Comparison of ENCODE assay signal across 8 cellular contexts in the genomic region with DNA sequence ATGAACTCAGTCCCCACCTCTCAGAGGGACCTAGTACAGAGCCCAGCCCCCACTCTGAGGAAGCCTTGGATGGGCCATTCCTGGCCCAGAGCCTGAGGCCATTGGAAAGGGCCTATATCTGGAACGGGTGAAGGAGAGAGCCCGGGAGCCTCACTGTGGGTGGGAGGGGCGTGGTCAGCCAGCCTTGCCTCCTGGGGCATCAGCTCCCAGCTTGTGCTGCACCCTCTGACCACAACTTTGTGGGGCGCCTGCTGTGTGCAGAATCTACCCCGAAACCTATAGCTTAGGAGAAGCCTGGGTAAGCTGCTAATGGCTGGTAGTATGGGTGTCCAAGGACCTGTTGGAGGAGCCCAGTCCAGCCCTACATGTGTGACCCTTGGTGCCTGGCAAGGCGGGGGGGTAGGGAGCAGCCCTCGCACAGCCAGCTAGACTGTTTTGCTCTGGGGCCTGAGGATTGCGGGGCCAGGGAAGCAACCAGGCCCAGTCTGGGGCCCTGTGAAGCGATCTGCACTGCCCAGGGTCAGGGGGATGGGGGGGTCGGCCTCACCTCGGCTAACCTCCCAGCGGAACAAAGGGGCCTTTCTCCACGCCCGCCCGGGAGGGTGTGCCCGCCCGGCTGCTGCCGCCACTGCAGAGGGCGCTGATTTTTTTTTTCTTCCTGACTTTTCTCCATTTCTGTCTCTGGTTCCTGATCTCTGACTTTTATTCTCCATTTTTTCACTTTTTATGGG. TPM values are rescaled to one million over a fixed set of nuclear protein-coding genes. Genes with fewer than 3 reads are reported as not detected.
DNase-seq lines count a peak whose midpoint lies in the region; ATAC-seq and TF ChIP-seq lines count a peak whose summit lies in the region.

No MANE protein-coding gene starts in this region.

- no peaks in the 10 kb centered on the region for H3K9me3 ChIP-seq in A673 (ENCODE audit: low read depth, low read length, poor library complexity, severe bottlenecking)
- no peaks in the 10 kb centered on the region for H3K9me3 ChIP-seq in mucosa of stomach (ENCODE audit: control insufficient read depth, low read length)

- H3K36me3 ChIP-seq in A673 (ENCODE audit: insufficient read depth, low read length, poor library complexity, severe bottlenecking) (no peaks in the 10 kb centered on the region), mucosa of stomach (ENCODE audit: control insufficient read depth, insufficient read depth, low read length) (no peaks in the 10 kb centered on the region)

- peak overlapping the region; percentile 28 for H3K9ac ChIP-seq in mucosa of stomach (ENCODE audit: low read length)

- intact Hi-C loops in A673 (cut with micrococcal nuclease; ENCODE audit: unreplicated experiment), result no loop called here

- H3K27me3 ChIP-seq in A673 (replicated peaks; ENCODE audit: insufficient read depth, low read depth, low read length, poor library complexity) (no peaks in the 10 kb centered on the region), mucosa of stomach (ENCODE audit: control insufficient read depth, insufficient read depth, low read length) (no peaks in the 10 kb centered on the region)

- no TSS peak for BruUV-seq in A673 (replicated peaks; lab: Mats Ljungman, UMichigan)

- DNase-seq in A673 (ENCODE audit: low spot score) (no peak), HuH-7 (ENCODE audit: low spot score) (peak; percentile 83), D341Med (ENCODE audit: low spot score) (no peak), hippocampal formation (lab: John Stamatoyannopoulos, UW) (no peak), DMS153 (lab: John Stamatoyannopoulos, UW) (no peak)

- POLR2A ChIA-PET in A673 (lab: Charles Lee; ENCODE audit: low non-redundant PET), result interaction anchor here (0.5 kb wide), 1 partner anchor 14 kb away, joined by 6 read pairs; no protein-coding TSS in a partner anchor

- H3K27ac ChIP-seq in A673 (ENCODE audit: low read depth, low read length, poor library complexity, severe bottlenecking) (peak overlapping the region; percentile 33), cingulate gyrus (ENCODE audit: low read depth, low read length) (peak overlapping the region; percentile 95)

- CTCF ChIA-PET in A673 (lab: Charles Lee), result interaction anchor here (0.5 to 2.7 kb wide), 14 partner anchors 13 to 300 kb away, joined by 3 to 20 read pairs (median 4); no protein-coding TSS in a partner anchor

- H3K4me3 ChIP-seq in A673 (ENCODE audit: low read depth, low read length, poor library complexity, severe bottlenecking) (peak overlapping the region; percentile 43), mucosa of stomach (ENCODE audit: low read length) (no peak overlapping the region)

- TF ChIP-seq CTCF in A673 (conservative IDR thresholded peaks at IDR 0.05; ENCODE audit: low read depth, low read length), result no peak

- ATAC-seq in GM21526 (IDR thresholded peaks at IDR 0.05; ENCODE audit: low FRiP score, unreplicated experiment), result no peak

- H3K4me1 ChIP-seq in A673 (ENCODE audit: insufficient read depth, low read length, poor library complexity, severe bottlenecking) (peaks cover 53% of the 10 kb centered on the region), mucosa of stomach (ENCODE audit: control insufficient read depth, insufficient read depth, low read length) (peaks cover 70% of the 10 kb centered on the region)

RNA-seq across cellular contexts. Expression of gene LYL1, which starts 42.3 kb away (rescaled TPM):
- not detected in 2 replicates for total RNA-seq in A673 (2021)

RNA-seq across cellular contexts. Expression of gene TRMT1, which starts 56.1 kb away (rescaled TPM):
- total RNA-seq in A673 (2021), result 85.7 and 109 TPM in 2 replicates

RNA-seq across cellular contexts. Expression of gene NACC1, which starts 57.7 kb away (rescaled TPM):
- total RNA-seq in A673 (2021), result 119 and 126 TPM in 2 replicates
